In genomic region chr14:68306265-68306933, GRCh38 we compare ENCODE assay signal across 10 cellular contexts.
DNase-seq lines count a peak whose midpoint lies in the region; ATAC-seq and TF ChIP-seq lines count a peak whose summit lies in the region.
"Had no signal": no experiment of that assay in that cellular context is flagged by ENCODE, and none has a peak within 500 bp of the region (broad histone marks: within the 10 kb centered on the region; RNA-seq: fewer than 3 reads in every experiment).

No MANE protein-coding gene starts in this region.

- POLR2A ChIA-PET in SK-N-SH (lab: Yijun Ruan, JAX) = interaction anchor here (0.6 kb wide), 2 partner anchors 8 to 215 kb away, joined by 3 to 4 read pairs; no protein-coding TSS in a partner anchor

- TF ChIP-seq POLR2A in right lobe of liver (IDR thresholded peaks at IDR 0.05) = no peak

- DNase-seq in GM20000 (ENCODE audit: low spot score) (peak; percentile 40), right lobe of liver (no peak), NCI-H1105 treated with DMSO at 0.1 percent for 48 hours (lab: John Stamatoyannopoulos, UW) (no peak), SK-N-SH (no peak)
- no peak for DNase-seq in activated naive CD4-positive, alpha-beta T cell treated with Interleukin-2 at 50 U/mL for 16 hours
- DNase-seq: AML-193 had no signal

- H3K4me2 ChIP-seq in SK-N-SH = no peak overlapping the region

- CTCF ChIA-PET in SK-N-SH (lab: Yijun Ruan, JAX) = no interaction called here

- H3K9ac ChIP-seq in SK-N-SH = no peak overlapping the region

- ATAC-seq in HG03378 (IDR thresholded peaks at IDR 0.05; ENCODE audit: unreplicated experiment) (peak; percentile 77), right lobe of liver (no peak), HG02571 (IDR thresholded peaks at IDR 0.05; ENCODE audit: unreplicated experiment) (no peak)

- H3K27me3 ChIP-seq in right lobe of liver (no peaks in the 10 kb centered on the region), SK-N-SH (ENCODE audit: insufficient read depth) (no peaks in the 10 kb centered on the region)

- no peaks in the 10 kb centered on the region for H3K9me3 ChIP-seq in right lobe of liver
- no peaks in the 10 kb centered on the region for H3K9me3 ChIP-seq in SK-N-SH

- no peaks in the 10 kb centered on the region for H3K79me2 ChIP-seq in SK-N-SH (ENCODE audit: insufficient read depth)

- TF ChIP-seq EP300 in SK-N-SH (IDR thresholded peaks at IDR 0.05; ENCODE audit: borderline replicate concordance in 1 of 2, low read depth in 1 of 2, low read length in 1 of 2) = no peak

- no peaks in the 10 kb centered on the region for H3F3A ChIP-seq in SK-N-SH (replicated peaks; ENCODE audit: insufficient read depth)

- TF ChIP-seq CTCF in GM20000 (IDR thresholded peaks at IDR 0.05; ENCODE audit: extremely low read depth, missing control alignments) = no peak
- no peak for TF ChIP-seq CTCF in right lobe of liver (IDR thresholded peaks at IDR 0.05)
- no peak for TF ChIP-seq CTCF in SK-N-SH (IDR thresholded peaks at IDR 0.05)

- H3K27ac ChIP-seq in right lobe of liver (peak overlapping the region in 2 of 3 donors; percentile 78 to 87), SK-N-SH (ENCODE audit: low read depth in 2 of 2, low read length in 1 of 2) (no peak overlapping the region)

- H2AFZ ChIP-seq in SK-N-SH (ENCODE audit: low read depth) = no peak overlapping the region

- H3K9me2 ChIP-seq in SK-N-SH = no peaks in the 10 kb centered on the region

- no peak for TF ChIP-seq RAD21 in SK-N-SH (IDR thresholded peaks at IDR 0.05; ENCODE audit: low read length)

- H3K4me3 ChIP-seq in GM08714 (ENCODE audit: low read length) (peak overlapping the region; percentile 11; the same call in 1 of the 2 replicates), right lobe of liver (no peak overlapping the region), SK-N-SH (ENCODE audit: low read depth in 2 of 2, low read length in 1 of 2) (no peak overlapping the region)
- H3K4me3 ChIP-seq: coronary artery had no signal

- H4K20me1 ChIP-seq in SK-N-SH (ENCODE audit: insufficient read depth) = no peaks in the 10 kb centered on the region

- H3K36me3 ChIP-seq in right lobe of liver = no peaks in the 10 kb centered on the region
- H3K36me3 ChIP-seq in SK-N-SH (replicated peaks in 1 of 2; ENCODE audit: control insufficient read depth in 1 of 2, insufficient read depth in 2 of 2, low read length in 1 of 2) = no peaks in the 10 kb centered on the region

- intact Hi-C loops in right lobe of liver (cut with DNase I) = no loop called here

- WGBS in right lobe of liver (ENCODE audit: insufficient coverage, low coverage, low lambda C conversion rate, missing lambda C conversion rate) = 44% methylated on average over 4 of the region's 4 CpGs
- 94% methylated on average over 4 of the region's 4 CpGs for WGBS in SK-N-SH (ENCODE audit: low lambda C conversion rate)

- H3K4me1 ChIP-seq in right lobe of liver (peaks cover 0 to 28% (median 5%) of the 10 kb centered on the region in 4 donors), SK-N-SH (ENCODE audit: control insufficient read depth in 1 of 2, insufficient read depth in 2 of 2, low read depth in 1 of 2, low read length in 1 of 2) (peaks cover 5 to 13% of the 10 kb centered on the region in 2 experiments; a peak in 3 of 4 replicates)

TF ChIP-seq in SK-N-SH, 30 proteins besides CTCF, POLR2A, EP300 and RAD21:
- no peak for TF ChIP-seq NFIC (IDR thresholded peaks at IDR 0.05; ENCODE audit: borderline replicate concordance)
- TF ChIP-seq SIN3A (IDR thresholded peaks at IDR 0.05; ENCODE audit: borderline replicate concordance, low read depth, low read length) = no peak
- no peak for TF ChIP-seq NRF1 (IDR thresholded peaks at IDR 0.05; ENCODE audit: low read depth, low read length)
- TF ChIP-seq, protein P1, sequence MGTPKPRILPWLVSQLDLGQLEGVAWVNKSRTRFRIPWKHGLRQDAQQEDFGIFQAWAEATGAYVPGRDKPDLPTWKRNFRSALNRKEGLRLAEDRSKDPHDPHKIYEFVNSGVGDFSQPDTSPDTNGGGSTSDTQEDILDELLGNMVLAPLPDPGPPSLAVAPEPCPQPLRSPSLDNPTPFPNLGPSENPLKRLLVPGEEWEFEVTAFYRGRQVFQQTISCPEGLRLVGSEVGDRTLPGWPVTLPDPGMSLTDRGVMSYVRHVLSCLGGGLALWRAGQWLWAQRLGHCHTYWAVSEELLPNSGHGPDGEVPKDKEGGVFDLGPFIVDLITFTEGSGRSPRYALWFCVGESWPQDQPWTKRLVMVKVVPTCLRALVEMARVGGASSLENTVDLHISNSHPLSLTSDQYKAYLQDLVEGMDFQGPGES (IDR thresholded peaks at IDR 0.05; ENCODE audit: low read depth, low read length) = no peak
- TF ChIP-seq MAX (IDR thresholded peaks at IDR 0.05; ENCODE audit: low read depth) = no peak
TF ChIP-seq in SK-N-SH: peak in this region for 0.

Comparison
In these comparisons a context has a peak if more than half of its experiments do, and no peak if none do; other contexts are left out.
1. H3K27ac ChIP-seq: peak in right lobe of liver (2 of 3); none in SK-N-SH (0 of 2).